Comparison of ENCODE assay signal across 2 cellular contexts in genomic region chr16:75118943-75119539, GRCh38.
TF ChIP-seq lines count a peak whose summit lies in the region.

No MANE protein-coding gene starts in this region.

TF ChIP-seq in GM23338, 12 proteins besides CTCF, POLR2A, EP300 and RAD21:
- TF ChIP-seq, protein P1, sequence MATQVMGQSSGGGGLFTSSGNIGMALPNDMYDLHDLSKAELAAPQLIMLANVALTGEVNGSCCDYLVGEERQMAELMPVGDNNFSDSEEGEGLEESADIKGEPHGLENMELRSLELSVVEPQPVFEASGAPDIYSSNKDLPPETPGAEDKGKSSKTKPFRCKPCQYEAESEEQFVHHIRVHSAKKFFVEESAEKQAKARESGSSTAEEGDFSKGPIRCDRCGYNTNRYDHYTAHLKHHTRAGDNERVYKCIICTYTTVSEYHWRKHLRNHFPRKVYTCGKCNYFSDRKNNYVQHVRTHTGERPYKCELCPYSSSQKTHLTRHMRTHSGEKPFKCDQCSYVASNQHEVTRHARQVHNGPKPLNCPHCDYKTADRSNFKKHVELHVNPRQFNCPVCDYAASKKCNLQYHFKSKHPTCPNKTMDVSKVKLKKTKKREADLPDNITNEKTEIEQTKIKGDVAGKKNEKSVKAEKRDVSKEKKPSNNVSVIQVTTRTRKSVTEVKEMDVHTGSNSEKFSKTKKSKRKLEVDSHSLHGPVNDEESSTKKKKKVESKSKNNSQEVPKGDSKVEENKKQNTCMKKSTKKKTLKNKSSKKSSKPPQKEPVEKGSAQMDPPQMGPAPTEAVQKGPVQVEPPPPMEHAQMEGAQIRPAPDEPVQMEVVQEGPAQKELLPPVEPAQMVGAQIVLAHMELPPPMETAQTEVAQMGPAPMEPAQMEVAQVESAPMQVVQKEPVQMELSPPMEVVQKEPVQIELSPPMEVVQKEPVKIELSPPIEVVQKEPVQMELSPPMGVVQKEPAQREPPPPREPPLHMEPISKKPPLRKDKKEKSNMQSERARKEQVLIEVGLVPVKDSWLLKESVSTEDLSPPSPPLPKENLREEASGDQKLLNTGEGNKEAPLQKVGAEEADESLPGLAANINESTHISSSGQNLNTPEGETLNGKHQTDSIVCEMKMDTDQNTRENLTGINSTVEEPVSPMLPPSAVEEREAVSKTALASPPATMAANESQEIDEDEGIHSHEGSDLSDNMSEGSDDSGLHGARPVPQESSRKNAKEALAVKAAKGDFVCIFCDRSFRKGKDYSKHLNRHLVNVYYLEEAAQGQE (IDR thresholded peaks at IDR 0.05; ENCODE audit: unreplicated experiment), result no peak
- TF ChIP-seq JUNB (IDR thresholded peaks at IDR 0.05; ENCODE audit: unreplicated experiment) (no peak), EZH2 (IDR thresholded peaks at IDR 0.05; ENCODE audit: low read depth, unreplicated experiment) (no peak), POLR2AphosphoS5 (IDR thresholded peaks at IDR 0.05; ENCODE audit: low read depth) (no peak), NANOG (IDR thresholded peaks at IDR 0.05; ENCODE audit: borderline replicate concordance) (no peak), ETS1 (IDR thresholded peaks at IDR 0.05) (no peak), ZNF114 (CRISPR knock-in tag; IDR thresholded peaks at IDR 0.05) (no peak), CREB1 (CRISPR knock-in tag; IDR thresholded peaks at IDR 0.05; ENCODE audit: low read depth) (no peak), ZNF331 (CRISPR knock-in tag; IDR thresholded peaks at IDR 0.05; ENCODE audit: low read depth) (no peak), STAT1 (IDR thresholded peaks at IDR 0.05; ENCODE audit: unreplicated experiment) (no peak), ZNF462 (CRISPR knock-in tag; IDR thresholded peaks at IDR 0.05) (no peak), EZH2phosphoT487 (IDR thresholded peaks at IDR 0.05; ENCODE audit: unreplicated experiment) (no peak)

TF ChIP-seq in K562, 482 proteins besides CTCF, POLR2A, EP300 and RAD21:
- TF ChIP-seq PBX2 (CRISPR knock-in tag; IDR thresholded peaks at IDR 0.05; ENCODE audit: low read depth) (no peak), PBX2 (tag; conservative IDR thresholded peaks at IDR 0.05; ENCODE audit: low read depth) (no peak), RBBP5 (IDR thresholded peaks at IDR 0.05; ENCODE audit: borderline replicate concordance, insufficient read depth, low read length, poor library complexity, severe bottlenecking) (no peak), MXD1 (CRISPR knock-in tag; IDR thresholded peaks at IDR 0.05; ENCODE audit: borderline replicate concordance, poor library complexity, severe bottlenecking) (no peak), UBTF (IDR thresholded peaks at IDR 0.05; ENCODE audit: borderline replicate concordance in 1 of 2, low read depth in 2 of 2, low read length in 2 of 2) (no peak), LCOR (CRISPR knock-in tag; IDR thresholded peaks at IDR 0.05) (no peak), ZNF764 (CRISPR knock-in tag; IDR thresholded peaks at IDR 0.05; ENCODE audit: low read depth) (no peak), ZNF586 (CRISPR knock-in tag; conservative IDR thresholded peaks at IDR 0.05) (no peak), ZNF282 (CRISPR knock-in tag; IDR thresholded peaks at IDR 0.05) (no peak), MBD2 (IDR thresholded peaks at IDR 0.05; ENCODE audit: borderline replicate concordance, low read depth) (no peak), EHMT2 (IDR thresholded peaks at IDR 0.05) (no peak), ZNF274 (IDR thresholded peaks at IDR 0.05; ENCODE audit: borderline replicate concordance, low read depth, low read length) (no peak), ZNF318 (IDR thresholded peaks at IDR 0.05; ENCODE audit: borderline replicate concordance in 1 of 2, low read depth in 1 of 2) (no peak), FOXA3 (CRISPR knock-in tag; conservative IDR thresholded peaks at IDR 0.05 in 1 of 2, IDR thresholded peaks at IDR 0.05 in 1 of 2) (no peak), NUFIP1 (IDR thresholded peaks at IDR 0.05; ENCODE audit: partially characterized antibody) (no peak)
- TF ChIP-seq, protein P2, sequence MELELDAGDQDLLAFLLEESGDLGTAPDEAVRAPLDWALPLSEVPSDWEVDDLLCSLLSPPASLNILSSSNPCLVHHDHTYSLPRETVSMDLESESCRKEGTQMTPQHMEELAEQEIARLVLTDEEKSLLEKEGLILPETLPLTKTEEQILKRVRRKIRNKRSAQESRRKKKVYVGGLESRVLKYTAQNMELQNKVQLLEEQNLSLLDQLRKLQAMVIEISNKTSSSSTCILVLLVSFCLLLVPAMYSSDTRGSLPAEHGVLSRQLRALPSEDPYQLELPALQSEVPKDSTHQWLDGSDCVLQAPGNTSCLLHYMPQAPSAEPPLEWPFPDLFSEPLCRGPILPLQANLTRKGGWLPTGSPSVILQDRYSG (tag; conservative IDR thresholded peaks at IDR 0.05; ENCODE audit: low read depth), result no peak
- TF ChIP-seq, protein P3, sequence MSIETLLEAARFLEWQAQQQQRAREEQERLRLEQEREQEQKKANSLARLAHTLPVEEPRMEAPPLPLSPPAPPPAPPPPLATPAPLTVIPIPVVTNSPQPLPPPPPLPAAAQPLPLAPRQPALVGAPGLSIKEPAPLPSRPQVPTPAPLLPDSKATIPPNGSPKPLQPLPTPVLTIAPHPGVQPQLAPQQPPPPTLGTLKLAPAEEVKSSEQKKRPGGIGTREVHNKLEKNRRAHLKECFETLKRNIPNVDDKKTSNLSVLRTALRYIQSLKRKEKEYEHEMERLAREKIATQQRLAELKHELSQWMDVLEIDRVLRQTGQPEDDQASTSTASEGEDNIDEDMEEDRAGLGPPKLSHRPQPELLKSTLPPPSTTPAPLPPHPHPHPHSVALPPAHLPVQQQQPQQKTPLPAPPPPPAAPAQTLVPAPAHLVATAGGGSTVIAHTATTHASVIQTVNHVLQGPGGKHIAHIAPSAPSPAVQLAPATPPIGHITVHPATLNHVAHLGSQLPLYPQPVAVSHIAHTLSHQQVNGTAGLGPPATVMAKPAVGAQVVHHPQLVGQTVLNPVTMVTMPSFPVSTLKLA (conservative IDR thresholded peaks at IDR 0.05), result no peak
